26 cellular contexts compared by ENCODE assay signal in genomic region chr15:27341780-27342343, GRCh38.
"Had no signal": no experiment of that assay in that cellular context is flagged by ENCODE, and none has a peak within 500 bp of the region (broad histone marks: within the 10 kb centered on the region; RNA-seq: fewer than 3 reads in every experiment).

No MANE protein-coding gene starts in this region.

- DNase-seq: activated CD4-positive, alpha-beta T cell treated with anti-CD3 and anti-CD28 coated beads for 4 hours; activated CD8-positive, alpha-beta memory T cell treated with anti-CD3 and anti-CD28 coated beads, Interleukin-2, amount 50 U/mL, for 4 hours; activated CD8-positive, alpha-beta T cell treated with anti-CD3 and anti-CD28 coated beads for 36 hours; activated gamma-delta T cell treated with Interleukin-2 at 50 U/mL for 16 hours; activated naive CD4-positive, alpha-beta T cell treated with anti-CD3 and anti-CD28 coated beads, Interleukin-2, amount 10 ng/mL, durations not matched to agents 7 days and 5 days; activated naive CD8-positive, alpha-beta T cell treated with anti-CD3 and anti-CD28 coated beads for 36 hours; activated T-cell treated with anti-CD3 and anti-CD28 coated beads, Interleukin-2, amount 50 U/mL, for 72 hours; anterior cingulate cortex; cerebellar nuclear complex; NCI-H1092; NCI-H1417; NCI-H1930; NCI-H2171; NCI-H2227 treated with DMSO at 0.1 percent for 48 hours; NCI-H446 treated with DMSO at 0.1 percent for 48 hours; NCI-H524 treated with DMSO at 0.1 percent for 48 hours; NCI-H774; OCI-M1; RPMI8226; SK-N-SH; T-helper 1 cell; WERI-Rb-1 had no signal

- H3K36me3 Mint-ChIP-seq: activated naive CD4-positive, alpha-beta T cell treated with anti-CD3 and anti-CD28 coated beads, Interleukin-2, amount 10 ng/mL, durations not matched to agents 7 days and 5 days; activated naive CD8-positive, alpha-beta T cell treated with anti-CD3 and anti-CD28 coated beads for 36 hours had no signal

- H3K27me3 Mint-ChIP-seq: activated CD8-positive, alpha-beta T cell treated with anti-CD3 and anti-CD28 coated beads for 36 hours; activated naive CD4-positive, alpha-beta T cell treated with anti-CD3 and anti-CD28 coated beads, Interleukin-2, amount 10 ng/mL, durations not matched to agents 7 days and 5 days; activated naive CD8-positive, alpha-beta T cell treated with anti-CD3 and anti-CD28 coated beads for 36 hours had no signal

- H3K9me3 ChIP-seq: SK-N-SH had no signal

- H3K4me2 ChIP-seq: SK-N-SH had no signal

- H3K27ac Mint-ChIP-seq: activated CD8-positive, alpha-beta T cell treated with anti-CD3 and anti-CD28 coated beads for 36 hours; activated naive CD4-positive, alpha-beta T cell treated with anti-CD3 and anti-CD28 coated beads, Interleukin-2, amount 10 ng/mL, durations not matched to agents 7 days and 5 days; activated naive CD8-positive, alpha-beta T cell treated with anti-CD3 and anti-CD28 coated beads for 36 hours; activated T-cell treated with anti-CD3 and anti-CD28 coated beads, Interleukin-2, amount 50 U/mL, for 72 hours; activated T-helper 2 cell treated with anti-CD3 and anti-CD28 coated beads, Interferon-gamma antibody, Interleukin-2, Interleukin-4, amounts not matched to agents 10 μg/mL and 5 μg/mL and 100 μg/mL, durations not matched to agents 14 hours and 24 hours and 36 hours had no signal

- ATAC-seq: activated CD4-positive, CD25-positive, alpha-beta regulatory T cell treated with anti-CD3 and anti-CD28 coated beads, Interleukin-2, amount 50 U/mL, for 24 hours; activated CD8-positive, alpha-beta T cell treated with anti-CD3 and anti-CD28 coated beads for 36 hours; activated T-cell treated with anti-CD3 and anti-CD28 coated beads, Interleukin-2, amount 50 U/mL, for 72 hours; Panc1; Right ventricle myocardium inferior had no signal

- H3K9ac ChIP-seq: SK-N-SH had no signal

- H3K27ac ChIP-seq: WERI-Rb-1 had no signal

- H3K4me1 Mint-ChIP-seq: activated naive CD4-positive, alpha-beta T cell treated with anti-CD3 and anti-CD28 coated beads, Interleukin-2, amount 10 ng/mL, durations not matched to agents 7 days and 5 days; activated naive CD8-positive, alpha-beta T cell treated with anti-CD3 and anti-CD28 coated beads for 36 hours had no signal

- H3K36me3 ChIP-seq: WERI-Rb-1 had no signal

- H3K4me3 Mint-ChIP-seq: activated CD8-positive, alpha-beta T cell treated with anti-CD3 and anti-CD28 coated beads for 36 hours; activated naive CD4-positive, alpha-beta T cell treated with anti-CD3 and anti-CD28 coated beads, Interleukin-2, amount 10 ng/mL, durations not matched to agents 7 days and 5 days; activated naive CD8-positive, alpha-beta T cell treated with anti-CD3 and anti-CD28 coated beads for 36 hours; activated T-cell treated with anti-CD3 and anti-CD28 coated beads, Interleukin-2, amount 50 U/mL, for 72 hours had no signal
